9 cellular contexts compared by ENCODE assay signal in genomic region chr11:25198704-25199103, GRCh38.
"Had no signal": no experiment of that assay in that cellular context is flagged by ENCODE, and none has a peak within 500 bp of the region (broad histone marks: within the 10 kb centered on the region; RNA-seq: fewer than 3 reads in every experiment).

No MANE protein-coding gene starts in this region.

- ATAC-seq: GM23338, HCT116 had no signal

- H3K4me2 ChIP-seq: GM23338 had no signal

- DNase-seq: GM23248, GOT3, H7, H9, HCEC 1CT, HFFc6 had no signal

- H3K27ac ChIP-seq: GM23248 had no signal

- H3K4me3 ChIP-seq: GM23248, GM23338, HAP-1 had no signal

- H3K9ac ChIP-seq: GM23248 had no signal

- H3K36me3 ChIP-seq: HAP-1 had no signal

- H3K9me3 ChIP-seq: HAP-1 had no signal

- H2AFZ ChIP-seq: GM23248, GM23338 had no signal
